In genomic region chr6:162952343-162952871, GRCh38 we compare ENCODE assay signal across 39 cellular contexts.
"Had no signal": no experiment of that assay in that cellular context is flagged by ENCODE, and none has a peak within 500 bp of the region (broad histone marks: within the 10 kb centered on the region; RNA-seq: fewer than 3 reads in every experiment).

No MANE protein-coding gene starts in this region.

- H3K9me3 ChIP-seq: adrenal gland, ascending aorta, body of pancreas, breast epithelium had no signal

- FAIRE-seq: astrocyte, bronchial epithelial cell, colon had no signal

- ATAC-seq: activated naive CD4-positive, alpha-beta T cell treated with anti-CD3 and anti-CD28 coated beads, Interleukin-2, amount 50 U/mL, for 72 hours; activated naive CD8-positive, alpha-beta T cell treated with anti-CD3 and anti-CD28 coated beads, Interleukin-2, amount 50 U/mL, for 24 hours; activated T-cell treated with anti-CD3 and anti-CD28 coated beads, Interleukin-2, amount 50 U/mL, for 4 hours; activated T-cell treated with anti-CD3 and anti-CD28 coated beads, Interleukin-2, amount 50 U/mL, for 72 hours; activated T-helper 17 cell treated with anti-CD3 and anti-CD28 coated beads, Interleukin-2, amount 50 U/mL, for 72 hours; body of pancreas had no signal

- H3K9me3 Mint-ChIP-seq: activated naive CD8-positive, alpha-beta T cell treated with anti-CD3 and anti-CD28 coated beads, Interleukin-2, amount 10 ng/mL, durations not matched to agents 7 days and 5 days had no signal

- H3K4me1 Mint-ChIP-seq: activated naive CD4-positive, alpha-beta T cell treated with anti-CD3 and anti-CD28 coated beads, Interleukin-2, amount 10 ng/mL, durations not matched to agents 7 days and 5 days; activated naive CD4-positive, alpha-beta T cell treated with anti-CD3 and anti-CD28 coated beads, Interleukin-2, amount 50 U/mL, for 24 hours; activated naive CD8-positive, alpha-beta T cell treated with anti-CD3 and anti-CD28 coated beads for 36 hours; activated naive CD8-positive, alpha-beta T cell treated with anti-CD3 and anti-CD28 coated beads, Interleukin-2, amount 10 ng/mL, durations not matched to agents 7 days and 5 days; activated naive CD8-positive, alpha-beta T cell treated with anti-CD3 and anti-CD28 coated beads, Interleukin-2, amount 50 U/mL, for 24 hours; activated T-helper 17 cell treated with anti-CD3 and anti-CD28 coated beads, Interleukin-2, amount 50 U/mL, for 72 hours; central memory CD8-positive, alpha-beta T cell had no signal

- H3K4me3 ChIP-seq: adrenal gland, ascending aorta, body of pancreas, breast epithelium, cardiac muscle cell had no signal

- H3K36me3 Mint-ChIP-seq: activated naive CD4-positive, alpha-beta T cell treated with anti-CD3 and anti-CD28 coated beads, Interleukin-2, amount 10 ng/mL, durations not matched to agents 7 days and 5 days; activated naive CD4-positive, alpha-beta T cell treated with anti-CD3 and anti-CD28 coated beads, Interleukin-2, amount 50 U/mL, for 24 hours; activated naive CD4-positive, alpha-beta T cell treated with anti-CD3 and anti-CD28 coated beads, Interleukin-2, amount 50 U/mL, for 72 hours; activated naive CD8-positive, alpha-beta T cell; activated naive CD8-positive, alpha-beta T cell treated with anti-CD3 and anti-CD28 coated beads for 36 hours; activated naive CD8-positive, alpha-beta T cell treated with anti-CD3 and anti-CD28 coated beads, Interleukin-2, amount 10 ng/mL, durations not matched to agents 7 days and 5 days; brain had no signal

- H3K4me3 Mint-ChIP-seq: activated naive CD4-positive, alpha-beta T cell treated with anti-CD3 and anti-CD28 coated beads for 36 hours; activated naive CD4-positive, alpha-beta T cell treated with anti-CD3 and anti-CD28 coated beads, Interleukin-2, amount 10 ng/mL, durations not matched to agents 7 days and 5 days; activated naive CD4-positive, alpha-beta T cell treated with anti-CD3 and anti-CD28 coated beads, Interleukin-2, amount 50 U/mL, for 24 hours; activated naive CD8-positive, alpha-beta T cell; activated naive CD8-positive, alpha-beta T cell treated with anti-CD3 and anti-CD28 coated beads for 36 hours; activated naive CD8-positive, alpha-beta T cell treated with anti-CD3 and anti-CD28 coated beads, Interleukin-2, amount 10 ng/mL, durations not matched to agents 7 days and 5 days; activated naive CD8-positive, alpha-beta T cell treated with anti-CD3 and anti-CD28 coated beads, Interleukin-2, amount 50 U/mL, for 24 hours; activated T-cell treated with anti-CD3 and anti-CD28 coated beads, Interleukin-2, amount 50 U/mL, for 4 hours; activated T-cell treated with anti-CD3 and anti-CD28 coated beads, Interleukin-2, amount 50 U/mL, for 72 hours; activated T-helper 1 cell treated with anti-CD3 and anti-CD28 coated beads, Interleukin-12 subunit alpha, Interleukin-12 subunit beta, Interleukin-2, Interleukin-4 antibody, amounts not matched to agents 30 ng/mL and 10 ng/mL and 1 ng/mL, durations not matched to agents 14 hours and 24 hours and 36 hours; activated T-helper 17 cell treated with anti-CD3 and anti-CD28 coated beads, Interleukin-2, amount 50 U/mL, for 72 hours; brain; central memory CD8-positive, alpha-beta T cell had no signal

- H3K36me3 ChIP-seq: adrenal gland, ascending aorta, brain microvascular endothelial cell, breast epithelium, cardiac muscle cell had no signal

- H3K27me3 Mint-ChIP-seq: activated naive CD4-positive, alpha-beta T cell treated with anti-CD3 and anti-CD28 coated beads, Interleukin-2, amount 10 ng/mL, durations not matched to agents 7 days and 5 days; activated naive CD4-positive, alpha-beta T cell treated with anti-CD3 and anti-CD28 coated beads, Interleukin-2, amount 50 U/mL, for 24 hours; activated naive CD8-positive, alpha-beta T cell; activated naive CD8-positive, alpha-beta T cell treated with anti-CD3 and anti-CD28 coated beads for 36 hours; activated naive CD8-positive, alpha-beta T cell treated with anti-CD3 and anti-CD28 coated beads, Interleukin-2, amount 10 ng/mL, durations not matched to agents 7 days and 5 days; central memory CD8-positive, alpha-beta T cell had no signal

- H3K4me1 ChIP-seq: adrenal gland, ascending aorta, body of pancreas, breast epithelium had no signal

- H3K27ac ChIP-seq: adrenal gland, ascending aorta, body of pancreas, brain microvascular endothelial cell, breast epithelium, cardiac muscle cell had no signal

- H3K27me3 ChIP-seq: adrenal gland, ascending aorta, body of pancreas, brain microvascular endothelial cell, breast epithelium, cardiac muscle cell had no signal

- H3K27ac Mint-ChIP-seq: activated naive CD4-positive, alpha-beta T cell treated with anti-CD3 and anti-CD28 coated beads for 36 hours; activated naive CD4-positive, alpha-beta T cell treated with anti-CD3 and anti-CD28 coated beads, Interleukin-2, amount 10 ng/mL, durations not matched to agents 7 days and 5 days; activated naive CD4-positive, alpha-beta T cell treated with anti-CD3 and anti-CD28 coated beads, Interleukin-2, amount 50 U/mL, for 24 hours; activated naive CD4-positive, alpha-beta T cell treated with anti-CD3 and anti-CD28 coated beads, Interleukin-2, amount 50 U/mL, for 72 hours; activated naive CD8-positive, alpha-beta T cell; activated naive CD8-positive, alpha-beta T cell treated with anti-CD3 and anti-CD28 coated beads for 36 hours; activated naive CD8-positive, alpha-beta T cell treated with anti-CD3 and anti-CD28 coated beads, Interleukin-2, amount 10 ng/mL, durations not matched to agents 7 days and 5 days; activated naive CD8-positive, alpha-beta T cell treated with anti-CD3 and anti-CD28 coated beads, Interleukin-2, amount 50 U/mL, for 24 hours; activated T-cell treated with anti-CD3 and anti-CD28 coated beads, Interleukin-2, amount 50 U/mL, for 72 hours; activated T-helper 1 cell treated with anti-CD3 and anti-CD28 coated beads, Interleukin-12 subunit alpha, Interleukin-12 subunit beta, Interleukin-2, Interleukin-4 antibody, amounts not matched to agents 30 ng/mL and 10 ng/mL and 1 ng/mL, durations not matched to agents 14 hours and 24 hours and 36 hours; activated T-helper 17 cell treated with anti-CD3 and anti-CD28 coated beads, Interleukin-2, amount 50 U/mL, for 72 hours; activated T-helper 2 cell treated with anti-CD3 and anti-CD28 coated beads, Interferon-gamma antibody, Interleukin-2, Interleukin-4, amounts not matched to agents 10 μg/mL and 5 μg/mL and 100 μg/mL, durations not matched to agents 14 hours and 24 hours and 36 hours; brain had no signal

- DNase-seq: activated effector memory CD4-positive, alpha-beta T cell treated with anti-CD3 and anti-CD28 coated beads, Interleukin-2, amount 50 U/mL, for 16 hours; activated effector memory CD4-positive, alpha-beta T cell treated with Interleukin-2 at 50 U/mL for 16 hours; activated gamma-delta T cell; activated gamma-delta T cell treated with Interleukin-2 at 50 U/mL for 16 hours; activated naive CD4-positive, alpha-beta T cell; activated naive CD4-positive, alpha-beta T cell treated with anti-CD3 and anti-CD28 coated beads for 36 hours; activated naive CD4-positive, alpha-beta T cell treated with anti-CD3 and anti-CD28 coated beads, Interleukin-2, amount 10 ng/mL, durations not matched to agents 7 days and 5 days; activated naive CD4-positive, alpha-beta T cell treated with anti-CD3 and anti-CD28 coated beads, Interleukin-2, amount 50 U/mL, for 16 hours; activated naive CD4-positive, alpha-beta T cell treated with Interleukin-2 at 50 U/mL for 16 hours; activated naive CD8-positive, alpha-beta T cell treated with anti-CD3 and anti-CD28 coated beads for 36 hours; activated naive CD8-positive, alpha-beta T cell treated with anti-CD3 and anti-CD28 coated beads, Interleukin-2, amount 10 ng/mL, durations not matched to agents 7 days and 5 days; activated naive CD8-positive, alpha-beta T cell treated with anti-CD3 and anti-CD28 coated beads, Interleukin-2, amount 50 U/mL, for 24 hours; activated T-cell treated with anti-CD3 and anti-CD28 coated beads, Interleukin-2, amount 50 U/mL, for 4 hours; activated T-cell treated with anti-CD3 and anti-CD28 coated beads, Interleukin-2, amount 50 U/mL, for 48 hours; activated T-cell treated with anti-CD3 and anti-CD28 coated beads, Interleukin-2, amount 50 U/mL, for 72 hours; adrenal gland; amniotic stem cell; amygdala; anterior cingulate cortex; aorta; body of pancreas; brain microvascular endothelial cell; caudate nucleus; central memory CD4-positive, alpha-beta T cell; cerebellar nuclear complex had no signal
